1 cellular context compared by ENCODE assay signal in the genomic region with DNA sequence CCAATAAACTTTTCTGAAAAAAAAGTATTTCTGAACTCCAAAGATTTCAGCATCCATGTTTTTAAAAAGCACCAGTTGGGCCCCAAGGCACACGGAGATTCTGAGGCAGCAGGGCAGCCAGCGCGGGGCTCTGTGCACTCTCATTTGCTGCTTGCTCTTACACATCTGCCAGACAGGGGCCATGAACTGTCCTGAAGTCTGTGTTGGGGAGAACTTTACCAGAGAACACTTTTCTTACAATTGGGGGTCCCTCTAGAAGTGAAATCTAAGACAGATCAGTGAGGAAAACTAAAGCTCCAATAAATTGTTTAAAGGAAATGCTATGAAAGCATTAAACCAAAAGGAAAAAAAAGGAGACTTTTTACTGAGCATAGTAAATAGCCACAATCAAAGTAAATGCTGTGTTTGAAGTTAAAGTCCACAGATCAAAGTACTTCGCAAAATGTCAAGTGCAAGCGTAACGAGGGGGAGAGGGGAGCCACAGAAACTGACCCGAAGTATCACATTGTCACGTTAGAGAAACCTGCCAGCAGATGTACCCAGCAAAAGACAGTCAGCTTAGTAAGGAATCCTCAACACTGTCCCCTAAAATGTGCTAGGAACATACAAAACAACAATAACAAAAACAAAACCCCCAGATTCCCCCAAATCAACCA.
A peak's percentile ranks its signal among the peaks of the same experiment; 100 is the strongest.
TF ChIP-seq lines count a peak whose summit lies in the region.

No MANE protein-coding gene starts in this region.

TF ChIP-seq in HepG2, 621 proteins besides CTCF, POLR2A, EP300 and RAD21 (continued from another document and continues in another):
- TF ChIP-seq, protein P1, sequence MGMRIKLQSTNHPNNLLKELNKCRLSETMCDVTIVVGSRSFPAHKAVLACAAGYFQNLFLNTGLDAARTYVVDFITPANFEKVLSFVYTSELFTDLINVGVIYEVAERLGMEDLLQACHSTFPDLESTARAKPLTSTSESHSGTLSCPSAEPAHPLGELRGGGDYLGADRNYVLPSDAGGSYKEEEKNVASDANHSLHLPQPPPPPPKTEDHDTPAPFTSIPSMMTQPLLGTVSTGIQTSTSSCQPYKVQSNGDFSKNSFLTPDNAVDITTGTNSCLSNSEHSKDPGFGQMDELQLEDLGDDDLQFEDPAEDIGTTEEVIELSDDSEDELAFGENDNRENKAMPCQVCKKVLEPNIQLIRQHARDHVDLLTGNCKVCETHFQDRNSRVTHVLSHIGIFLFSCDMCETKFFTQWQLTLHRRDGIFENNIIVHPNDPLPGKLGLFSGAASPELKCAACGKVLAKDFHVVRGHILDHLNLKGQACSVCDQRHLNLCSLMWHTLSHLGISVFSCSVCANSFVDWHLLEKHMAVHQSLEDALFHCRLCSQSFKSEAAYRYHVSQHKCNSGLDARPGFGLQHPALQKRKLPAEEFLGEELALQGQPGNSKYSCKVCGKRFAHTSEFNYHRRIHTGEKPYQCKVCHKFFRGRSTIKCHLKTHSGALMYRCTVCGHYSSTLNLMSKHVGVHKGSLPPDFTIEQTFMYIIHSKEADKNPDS (CRISPR knock-in tag; IDR thresholded peaks at IDR 0.05) = no peak
- TF ChIP-seq, protein P2, sequence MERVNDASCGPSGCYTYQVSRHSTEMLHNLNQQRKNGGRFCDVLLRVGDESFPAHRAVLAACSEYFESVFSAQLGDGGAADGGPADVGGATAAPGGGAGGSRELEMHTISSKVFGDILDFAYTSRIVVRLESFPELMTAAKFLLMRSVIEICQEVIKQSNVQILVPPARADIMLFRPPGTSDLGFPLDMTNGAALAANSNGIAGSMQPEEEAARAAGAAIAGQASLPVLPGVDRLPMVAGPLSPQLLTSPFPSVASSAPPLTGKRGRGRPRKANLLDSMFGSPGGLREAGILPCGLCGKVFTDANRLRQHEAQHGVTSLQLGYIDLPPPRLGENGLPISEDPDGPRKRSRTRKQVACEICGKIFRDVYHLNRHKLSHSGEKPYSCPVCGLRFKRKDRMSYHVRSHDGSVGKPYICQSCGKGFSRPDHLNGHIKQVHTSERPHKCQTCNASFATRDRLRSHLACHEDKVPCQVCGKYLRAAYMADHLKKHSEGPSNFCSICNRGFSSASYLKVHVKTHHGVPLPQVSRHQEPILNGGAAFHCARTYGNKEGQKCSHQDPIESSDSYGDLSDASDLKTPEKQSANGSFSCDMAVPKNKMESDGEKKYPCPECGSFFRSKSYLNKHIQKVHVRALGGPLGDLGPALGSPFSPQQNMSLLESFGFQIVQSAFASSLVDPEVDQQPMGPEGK (CRISPR knock-in tag; IDR thresholded peaks at IDR 0.05) = peak; percentile 79
- TF ChIP-seq NFYC (CRISPR knock-in tag; IDR thresholded peaks at IDR 0.05) (no peak), ZNF367 (CRISPR knock-in tag; IDR thresholded peaks at IDR 0.05; ENCODE audit: borderline replicate concordance) (no peak), MED8 (CRISPR knock-in tag; IDR thresholded peaks at IDR 0.05; ENCODE audit: insufficient replicate concordance) (no peak), ZNF136 (CRISPR knock-in tag; IDR thresholded peaks at IDR 0.05; ENCODE audit: low read depth) (no peak; the same call in 1 of the 2 replicates), PHF21A (CRISPR knock-in tag; IDR thresholded peaks at IDR 0.05) (peak; percentile 46; the same call in 1 of the 2 replicates), FOSL1 (CRISPR knock-in tag; IDR thresholded peaks at IDR 0.05; ENCODE audit: borderline replicate concordance) (no peak), ARNT (IDR thresholded peaks at IDR 0.05) (no peak), ZHX1 (CRISPR knock-in tag; IDR thresholded peaks at IDR 0.05; ENCODE audit: low read depth) (no peak), SMAD1 (CRISPR knock-in tag; IDR thresholded peaks at IDR 0.05; ENCODE audit: borderline replicate concordance, low read depth) (no peak), NRL (CRISPR knock-in tag; IDR thresholded peaks at IDR 0.05; ENCODE audit: borderline replicate concordance) (no peak), YEATS2 (CRISPR knock-in tag; IDR thresholded peaks at IDR 0.05; ENCODE audit: borderline replicate concordance) (no peak), ZNF724P (CRISPR knock-in tag; IDR thresholded peaks at IDR 0.05; ENCODE audit: borderline replicate concordance) (no peak), SAFB2 (CRISPR knock-in tag; IDR thresholded peaks at IDR 0.05; ENCODE audit: borderline replicate concordance, low read depth) (no peak), TFE3 (CRISPR knock-in tag; IDR thresholded peaks at IDR 0.05) (no peak), PAX8 (CRISPR knock-in tag; IDR thresholded peaks at IDR 0.05; ENCODE audit: borderline replicate concordance) (no peak), NPAS2 (CRISPR knock-in tag; IDR thresholded peaks at IDR 0.05; ENCODE audit: borderline replicate concordance) (no peak), EED (CRISPR knock-in tag; IDR thresholded peaks at IDR 0.05) (no peak), ARNTL (CRISPR knock-in tag; IDR thresholded peaks at IDR 0.05) (no peak), ZNF275 (CRISPR knock-in tag; IDR thresholded peaks at IDR 0.05; ENCODE audit: borderline replicate concordance) (no peak), SP1 (IDR thresholded peaks at IDR 0.05) (no peak), SP1 (CRISPR knock-in tag; IDR thresholded peaks at IDR 0.05) (no peak), FOXM1 (CRISPR knock-in tag; IDR thresholded peaks at IDR 0.05) (no peak), RBM22 (optimal IDR thresholded peaks at IDR 0.05; ENCODE audit: low read length) (no peak), IRX3 (CRISPR knock-in tag; IDR thresholded peaks at IDR 0.05; ENCODE audit: borderline replicate concordance, low read depth) (no peak), MAFG (CRISPR knock-in tag; IDR thresholded peaks at IDR 0.05) (no peak), ZFP62 (CRISPR knock-in tag; IDR thresholded peaks at IDR 0.05) (no peak), IKZF1 (IDR thresholded peaks at IDR 0.05) (no peak), TP53 (CRISPR knock-in tag; conservative IDR thresholded peaks at IDR 0.05) (no peak), ZBTB8A (CRISPR knock-in tag; IDR thresholded peaks at IDR 0.05; ENCODE audit: borderline replicate concordance, low read depth) (no peak), HOXA3 (CRISPR knock-in tag; IDR thresholded peaks at IDR 0.05) (peak; percentile 56), SMYD3 (CRISPR knock-in tag; IDR thresholded peaks at IDR 0.05) (no peak), KLF12 (CRISPR knock-in tag; IDR thresholded peaks at IDR 0.05; ENCODE audit: borderline replicate concordance) (no peak), CREB1 (IDR thresholded peaks at IDR 0.05) (no peak), CREB1 (CRISPR knock-in tag; IDR thresholded peaks at IDR 0.05) (peak; percentile 51), ZIK1 (CRISPR knock-in tag; IDR thresholded peaks at IDR 0.05; ENCODE audit: borderline replicate concordance, low read depth) (no peak), SP5 (CRISPR knock-in tag; IDR thresholded peaks at IDR 0.05; ENCODE audit: borderline replicate concordance, low read depth) (no peak), ZNF432 (CRISPR knock-in tag; IDR thresholded peaks at IDR 0.05; ENCODE audit: borderline replicate concordance) (no peak), CEBPG (CRISPR knock-in tag; IDR thresholded peaks at IDR 0.05) (peak; percentile 49; the same call in 1 of the 2 replicates), YEATS4 (CRISPR knock-in tag; IDR thresholded peaks at IDR 0.05; ENCODE audit: borderline replicate concordance) (no peak)
- TF ChIP-seq, protein P3, sequence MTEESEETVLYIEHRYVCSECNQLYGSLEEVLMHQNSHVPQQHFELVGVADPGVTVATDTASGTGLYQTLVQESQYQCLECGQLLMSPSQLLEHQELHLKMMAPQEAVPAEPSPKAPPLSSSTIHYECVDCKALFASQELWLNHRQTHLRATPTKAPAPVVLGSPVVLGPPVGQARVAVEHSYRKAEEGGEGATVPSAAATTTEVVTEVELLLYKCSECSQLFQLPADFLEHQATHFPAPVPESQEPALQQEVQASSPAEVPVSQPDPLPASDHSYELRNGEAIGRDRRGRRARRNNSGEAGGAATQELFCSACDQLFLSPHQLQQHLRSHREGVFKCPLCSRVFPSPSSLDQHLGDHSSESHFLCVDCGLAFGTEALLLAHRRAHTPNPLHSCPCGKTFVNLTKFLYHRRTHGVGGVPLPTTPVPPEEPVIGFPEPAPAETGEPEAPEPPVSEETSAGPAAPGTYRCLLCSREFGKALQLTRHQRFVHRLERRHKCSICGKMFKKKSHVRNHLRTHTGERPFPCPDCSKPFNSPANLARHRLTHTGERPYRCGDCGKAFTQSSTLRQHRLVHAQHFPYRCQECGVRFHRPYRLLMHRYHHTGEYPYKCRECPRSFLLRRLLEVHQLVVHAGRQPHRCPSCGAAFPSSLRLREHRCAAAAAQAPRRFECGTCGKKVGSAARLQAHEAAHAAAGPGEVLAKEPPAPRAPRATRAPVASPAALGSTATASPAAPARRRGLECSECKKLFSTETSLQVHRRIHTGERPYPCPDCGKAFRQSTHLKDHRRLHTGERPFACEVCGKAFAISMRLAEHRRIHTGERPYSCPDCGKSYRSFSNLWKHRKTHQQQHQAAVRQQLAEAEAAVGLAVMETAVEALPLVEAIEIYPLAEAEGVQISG (CRISPR knock-in tag; IDR thresholded peaks at IDR 0.05) = no peak
- TF ChIP-seq, protein P4, sequence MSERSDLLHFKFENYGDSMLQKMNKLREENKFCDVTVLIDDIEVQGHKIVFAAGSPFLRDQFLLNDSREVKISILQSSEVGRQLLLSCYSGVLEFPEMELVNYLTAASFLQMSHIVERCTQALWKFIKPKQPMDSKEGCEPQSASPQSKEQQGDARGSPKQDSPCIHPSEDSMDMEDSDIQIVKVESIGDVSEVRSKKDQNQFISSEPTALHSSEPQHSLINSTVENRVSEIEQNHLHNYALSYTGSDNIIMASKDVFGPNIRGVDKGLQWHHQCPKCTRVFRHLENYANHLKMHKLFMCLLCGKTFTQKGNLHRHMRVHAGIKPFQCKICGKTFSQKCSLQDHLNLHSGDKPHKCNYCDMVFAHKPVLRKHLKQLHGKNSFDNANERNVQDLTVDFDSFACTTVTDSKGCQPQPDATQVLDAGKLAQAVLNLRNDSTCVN (CRISPR knock-in tag; IDR thresholded peaks at IDR 0.05; ENCODE audit: borderline replicate concordance) = no peak
- TF ChIP-seq, protein P5, sequence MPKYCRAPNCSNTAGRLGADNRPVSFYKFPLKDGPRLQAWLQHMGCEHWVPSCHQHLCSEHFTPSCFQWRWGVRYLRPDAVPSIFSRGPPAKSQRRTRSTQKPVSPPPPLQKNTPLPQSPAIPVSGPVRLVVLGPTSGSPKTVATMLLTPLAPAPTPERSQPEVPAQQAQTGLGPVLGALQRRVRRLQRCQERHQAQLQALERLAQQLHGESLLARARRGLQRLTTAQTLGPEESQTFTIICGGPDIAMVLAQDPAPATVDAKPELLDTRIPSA (CRISPR knock-in tag; IDR thresholded peaks at IDR 0.05; ENCODE audit: borderline replicate concordance) = no peak
- TF ChIP-seq, protein P6, sequence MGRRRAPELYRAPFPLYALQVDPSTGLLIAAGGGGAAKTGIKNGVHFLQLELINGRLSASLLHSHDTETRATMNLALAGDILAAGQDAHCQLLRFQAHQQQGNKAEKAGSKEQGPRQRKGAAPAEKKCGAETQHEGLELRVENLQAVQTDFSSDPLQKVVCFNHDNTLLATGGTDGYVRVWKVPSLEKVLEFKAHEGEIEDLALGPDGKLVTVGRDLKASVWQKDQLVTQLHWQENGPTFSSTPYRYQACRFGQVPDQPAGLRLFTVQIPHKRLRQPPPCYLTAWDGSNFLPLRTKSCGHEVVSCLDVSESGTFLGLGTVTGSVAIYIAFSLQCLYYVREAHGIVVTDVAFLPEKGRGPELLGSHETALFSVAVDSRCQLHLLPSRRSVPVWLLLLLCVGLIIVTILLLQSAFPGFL (CRISPR knock-in tag; IDR thresholded peaks at IDR 0.05) = no peak
